In the genomic region with DNA sequence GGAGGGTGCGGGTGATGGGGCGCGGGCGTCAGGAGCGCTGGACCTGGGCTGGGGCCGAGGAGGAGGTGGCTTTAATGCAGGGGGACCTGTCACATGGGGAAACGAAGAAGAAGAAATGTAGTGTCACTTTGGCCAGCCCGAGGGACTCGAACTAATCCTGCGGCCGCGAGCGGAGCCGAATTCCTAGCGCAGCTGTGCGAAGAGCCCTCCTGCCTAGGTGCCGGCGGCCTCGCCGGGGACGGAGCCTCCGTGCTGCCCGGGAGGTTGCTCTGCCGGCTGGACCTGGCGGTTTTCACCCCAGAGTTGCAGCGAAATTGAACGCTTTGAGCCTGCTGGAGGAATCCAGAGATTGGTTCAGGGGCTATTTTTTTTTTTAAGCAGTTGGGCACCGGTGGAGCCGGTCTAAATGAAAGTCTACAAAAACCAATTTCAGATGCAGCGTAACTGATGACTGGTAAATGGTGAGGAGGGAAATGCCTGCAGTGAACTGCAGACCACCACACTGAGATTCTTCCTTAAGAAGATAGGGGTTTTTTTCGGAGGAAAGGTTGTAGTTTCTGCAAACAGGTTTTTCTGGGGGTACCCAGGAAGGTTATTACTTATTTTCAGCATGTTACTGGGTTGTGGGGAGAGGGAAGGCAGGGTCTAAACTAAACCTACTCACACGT, we compare ENCODE assay signal across 9 cellular contexts. TPM values are rescaled to one million over a fixed set of nuclear protein-coding genes. Genes with fewer than 3 reads are reported as not detected.
DNase-seq lines count a peak whose midpoint lies in the region; ATAC-seq and TF ChIP-seq lines count a peak whose summit lies in the region.
"Had no signal": no experiment of that assay in that cellular context is flagged by ENCODE, and none has a peak within 500 bp of the region (broad histone marks: within the 10 kb centered on the region; RNA-seq: fewer than 3 reads in every experiment).

No MANE protein-coding gene starts in this region.

- H3K4me1 Mint-ChIP-seq in stimulated activated naive CD8-positive, alpha-beta T cell treated with anti-CD3 and anti-CD28 coated beads, Interleukin-15, Interleukin-2, amounts not matched to agents 100 ng/mL and 50 ng/mL, for 24 hours (ENCODE audit: low read depth), result peaks cover 4% of the 10 kb centered on the region

- no peaks in the 10 kb centered on the region for H3K4me1 ChIP-seq in ACC112 (ENCODE audit: control insufficient read depth, insufficient read depth, low read length, unreplicated experiment)

- peaks cover 71% of the 10 kb centered on the region for H3K27me3 ChIP-seq in ACC112 (ENCODE audit: insufficient read depth, low read length)
- H3K27me3 ChIP-seq in H7 (ENCODE audit: control insufficient read depth, insufficient read depth, low read length), result peaks cover 28% of the 10 kb centered on the region

- peak; percentile 73 for DNase-seq in H7
- DNase-seq in astrocyte of the spinal cord (ENCODE audit: low read depth, low spot score), result peak; percentile 6
- DNase-seq in islet precursor cell, result peak; percentile 71

- H3K36me3 ChIP-seq in ACC112 (ENCODE audit: insufficient read depth, low read length) (no peaks in the 10 kb centered on the region), H7 (replicated peaks; ENCODE audit: control insufficient read depth, insufficient read depth, low read length) (no peaks in the 10 kb centered on the region)

- H3K9me3 Mint-ChIP-seq in stimulated activated naive CD8-positive, alpha-beta T cell treated with anti-CD3 and anti-CD28 coated beads, Interleukin-15, Interleukin-2, amounts not matched to agents 100 ng/mL and 50 ng/mL, for 24 hours, result no peaks in the 10 kb centered on the region

- no peaks in the 10 kb centered on the region for H3K79me2 ChIP-seq in ACC112 (ENCODE audit: control insufficient read depth, insufficient read depth, low read length, unreplicated experiment)

- TF ChIP-seq CTCF in astrocyte of the spinal cord (IDR thresholded peaks at IDR 0.05; ENCODE audit: low read depth, low read length), result no peak

- no peak overlapping the region for H3K27ac Mint-ChIP-seq in stimulated activated naive CD8-positive, alpha-beta T cell treated with anti-CD3 and anti-CD28 coated beads, Interleukin-15, Interleukin-2, amounts not matched to agents 100 ng/mL and 50 ng/mL, for 24 hours
- H3K27ac Mint-ChIP-seq: activated naive CD8-positive, alpha-beta T cell had no signal

- in situ Hi-C loops in astrocyte of the spinal cord (cut with HindIII; ENCODE audit: low sequenced_read_pairs), result no loop called here

- H3K36me3 Mint-ChIP-seq in stimulated activated naive CD8-positive, alpha-beta T cell treated with anti-CD3 and anti-CD28 coated beads, Interleukin-15, Interleukin-2, amounts not matched to agents 100 ng/mL and 50 ng/mL, for 24 hours (ENCODE audit: low read depth), result no peaks in the 10 kb centered on the region
- H3K36me3 Mint-ChIP-seq: activated naive CD8-positive, alpha-beta T cell had no signal

- H3K27ac ChIP-seq in ACC112 (ENCODE audit: low read depth, low read length), result no peak overlapping the region

- H3K4me3 Mint-ChIP-seq in stimulated activated naive CD8-positive, alpha-beta T cell treated with anti-CD3 and anti-CD28 coated beads, Interleukin-15, Interleukin-2, amounts not matched to agents 100 ng/mL and 50 ng/mL, for 24 hours, result peak overlapping the region; percentile 23
- H3K4me3 Mint-ChIP-seq: activated naive CD8-positive, alpha-beta T cell had no signal

- peak overlapping the region; percentile 61 for H3K4me3 ChIP-seq in ACC112 (ENCODE audit: low read depth, low read length)
- H3K4me3 ChIP-seq in H7 (ENCODE audit: insufficient read depth, low read depth, low read length), result peak overlapping the region; percentile 77
- peak overlapping the region; percentile 71 for H3K4me3 ChIP-seq in astrocyte of the spinal cord (ENCODE audit: low read depth, low read length)

- H2AFZ ChIP-seq in ACC112 (ENCODE audit: low read length, unreplicated experiment), result no peak overlapping the region

- ATAC-seq in GM21619 (IDR thresholded peaks at IDR 0.05; ENCODE audit: unreplicated experiment) (no peak), GM19463 (IDR thresholded peaks at IDR 0.05; ENCODE audit: unreplicated experiment) (no peak), GM18520 (IDR thresholded peaks at IDR 0.05; ENCODE audit: unreplicated experiment) (no peak)

- H3K27me3 Mint-ChIP-seq in stimulated activated naive CD8-positive, alpha-beta T cell treated with anti-CD3 and anti-CD28 coated beads, Interleukin-15, Interleukin-2, amounts not matched to agents 100 ng/mL and 50 ng/mL, for 24 hours, result peaks cover 56% of the 10 kb centered on the region

RNA-seq across cellular contexts. Expression of gene TMEM108, which starts 0.7 kb away (rescaled TPM):
- 2.1 and 3.5 TPM in 2 replicates for total RNA-seq in H7 (2014; rRNA removed; shearing (Covaris generic))

Comparison
In these comparisons a context has a peak if more than half of its experiments do, and no peak if none do; other contexts are left out.
1. DNase-seq: peak in every context shown above with its lines; median percentile 73 in H7; 71 in islet precursor cell; 6 in astrocyte of the spinal cord.